In the genomic region with DNA sequence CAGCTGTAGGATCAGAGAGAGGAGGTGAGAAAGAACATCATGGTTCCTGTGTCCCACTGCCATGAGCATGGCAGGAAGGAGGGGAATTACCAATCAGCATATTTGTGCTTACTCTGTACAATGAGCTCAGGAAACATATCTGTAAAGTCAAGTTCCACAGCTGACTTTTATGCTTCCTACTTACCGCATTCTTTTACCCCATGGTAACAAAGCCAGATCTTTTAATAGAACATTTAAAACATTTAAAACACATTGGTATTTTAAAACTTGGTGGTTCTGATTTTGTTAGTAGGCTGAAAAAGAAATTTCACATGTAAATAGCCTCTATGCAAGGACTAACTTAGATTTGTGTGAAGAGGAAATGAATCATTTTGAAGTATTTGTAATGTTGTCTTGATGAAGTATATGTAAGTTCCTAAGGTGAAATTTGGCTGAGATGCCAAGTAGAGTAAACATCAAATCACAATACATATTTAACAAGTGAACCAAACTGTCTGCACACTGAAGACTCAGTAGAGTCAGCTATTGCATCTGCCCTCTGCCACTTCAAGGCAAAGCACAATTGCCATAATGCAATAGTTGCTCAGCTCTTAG, we compare ENCODE assay signal across 11 cellular contexts.
DNase-seq lines count a peak whose midpoint lies in the region; ATAC-seq and TF ChIP-seq lines count a peak whose summit lies in the region.
"Had no signal": no experiment of that assay in that cellular context is flagged by ENCODE, and none has a peak within 500 bp of the region (broad histone marks: within the 10 kb centered on the region; RNA-seq: fewer than 3 reads in every experiment).

No MANE protein-coding gene starts in this region.

- H3K9me3 Mint-ChIP-seq in activated T-cell treated with anti-CD3 and anti-CD28 coated beads, Interleukin-2, amount 50 U/mL, for 4 hours, result no peaks in the 10 kb centered on the region
- no peaks in the 10 kb centered on the region for H3K9me3 Mint-ChIP-seq in chondrocyte (ENCODE audit: low read depth)
- no peaks in the 10 kb centered on the region for H3K9me3 Mint-ChIP-seq in stimulated activated memory B cell treated with anti-CD40 and anti-IgM and Interleukin-4, amounts not matched to agents 10 μg/mL and 1 μg/mL and 100 μg/mL, for 72 hours

- no peaks in the 10 kb centered on the region; the same call in 1 of the 2 replicates for H3F3A ChIP-seq in MM.1S (ENCODE audit: insufficient read depth, low read length)

- H3K27me3 ChIP-seq in MM.1S (replicated peaks; ENCODE audit: insufficient read depth, low read length), result no peaks in the 10 kb centered on the region
- H3K27me3 ChIP-seq: BLaER1 treated with 17β-estradiol and CSF1 and Interleukin-3, amounts not matched to agents 10 nM and 100 nM; esophagus squamous epithelium had no signal

- no peak for DNase-seq in activated T-cell treated with anti-CD3 and anti-CD28 coated beads, Interleukin-2, amount 50 U/mL, for 4 hours
- no peak for DNase-seq in activated T-cell treated with anti-CD3 and anti-CD28 coated beads, Interleukin-2, amount 50 U/mL, for 48 hours
- DNase-seq in MM.1S (peak; percentile 8), chondrocyte (ENCODE audit: low spot score) (no peak)
- DNase-seq: esophagus squamous epithelium, NCI-H526 had no signal

- H3K27me3 Mint-ChIP-seq in activated T-cell treated with anti-CD3 and anti-CD28 coated beads, Interleukin-2, amount 50 U/mL, for 4 hours (ENCODE audit: low read depth), result no peaks in the 10 kb centered on the region
- H3K27me3 Mint-ChIP-seq in chondrocyte (ENCODE audit: low read depth), result no peaks in the 10 kb centered on the region
- H3K27me3 Mint-ChIP-seq in stimulated activated memory B cell treated with anti-CD40 and anti-IgM and Interleukin-4, amounts not matched to agents 10 μg/mL and 1 μg/mL and 100 μg/mL, for 72 hours, result no peaks in the 10 kb centered on the region

- H3K4me3 ChIP-seq in MM.1S (ENCODE audit: low read length), result no peak overlapping the region
- H3K4me3 ChIP-seq: BLaER1 treated with 17β-estradiol and CSF1 and Interleukin-3, amounts not matched to agents 10 nM and 100 nM; esophagus squamous epithelium had no signal

- H3K4me1 ChIP-seq in MM.1S (ENCODE audit: low read length), result no peaks in the 10 kb centered on the region; the same call in 1 of the 2 replicates
- H3K4me1 ChIP-seq: esophagus squamous epithelium had no signal

- no peaks in the 10 kb centered on the region for H3K36me3 ChIP-seq in MM.1S (replicated peaks; ENCODE audit: insufficient read depth, low read length)
- H3K36me3 ChIP-seq: esophagus squamous epithelium had no signal

- no peaks in the 10 kb centered on the region for H4K20me1 ChIP-seq in MM.1S (ENCODE audit: insufficient read depth, low read length)
- H4K20me1 ChIP-seq: BLaER1 treated with 17β-estradiol and CSF1 and Interleukin-3, amounts not matched to agents 10 nM and 100 nM had no signal

- no peaks in the 10 kb centered on the region for H3K9me3 ChIP-seq in MM.1S (replicated peaks; ENCODE audit: insufficient read depth, low read length)
- H3K9me3 ChIP-seq: BLaER1 treated with 17β-estradiol and CSF1 and Interleukin-3, amounts not matched to agents 10 nM and 100 nM; esophagus squamous epithelium had no signal

- H2AFZ ChIP-seq in MM.1S (ENCODE audit: low read length), result no peak overlapping the region

- H3K79me2 ChIP-seq in MM.1S (ENCODE audit: low read length), result no peaks in the 10 kb centered on the region

- peaks cover 39% of the 10 kb centered on the region for H3K4me1 Mint-ChIP-seq in activated T-cell treated with anti-CD3 and anti-CD28 coated beads, Interleukin-2, amount 50 U/mL, for 4 hours (ENCODE audit: low read depth)
- H3K4me1 Mint-ChIP-seq in chondrocyte (ENCODE audit: low read depth), result peaks cover 21% of the 10 kb centered on the region
- H3K4me1 Mint-ChIP-seq in stimulated activated memory B cell treated with anti-CD40 and anti-IgM and Interleukin-4, amounts not matched to agents 10 μg/mL and 1 μg/mL and 100 μg/mL, for 72 hours, result peaks cover 49% of the 10 kb centered on the region

- H3K4me2 ChIP-seq in MM.1S (ENCODE audit: low read depth, low read length), result no peak overlapping the region

- TF ChIP-seq CTCF in MM.1S (IDR thresholded peaks at IDR 0.05; ENCODE audit: low read length) (no peak), chondrocyte (IDR thresholded peaks at IDR 0.05) (no peak)

- H3K27ac ChIP-seq in MM.1S (ENCODE audit: low read length), result no peak overlapping the region
- H3K27ac ChIP-seq: esophagus squamous epithelium had no signal

- H3K9ac ChIP-seq in MM.1S (ENCODE audit: low read length), result no peak overlapping the region
- H3K9ac ChIP-seq: BLaER1 treated with 17β-estradiol and CSF1 and Interleukin-3, amounts not matched to agents 10 nM and 100 nM had no signal

- H3K4me3 Mint-ChIP-seq in activated T-cell treated with anti-CD3 and anti-CD28 coated beads, Interleukin-2, amount 50 U/mL, for 4 hours, result peak overlapping the region; percentile 22
- H3K4me3 Mint-ChIP-seq in chondrocyte (ENCODE audit: unreplicated experiment), result no peak overlapping the region
- H3K4me3 Mint-ChIP-seq in stimulated activated memory B cell treated with anti-CD40 and anti-IgM and Interleukin-4, amounts not matched to agents 10 μg/mL and 1 μg/mL and 100 μg/mL, for 72 hours, result peak overlapping the region; percentile 48

- H3K36me3 Mint-ChIP-seq in activated T-cell treated with anti-CD3 and anti-CD28 coated beads, Interleukin-2, amount 50 U/mL, for 4 hours (ENCODE audit: insufficient read depth), result peaks cover 55% of the 10 kb centered on the region
- H3K36me3 Mint-ChIP-seq in chondrocyte (ENCODE audit: low read depth), result no peaks in the 10 kb centered on the region
- peaks cover 43% of the 10 kb centered on the region for H3K36me3 Mint-ChIP-seq in stimulated activated memory B cell treated with anti-CD40 and anti-IgM and Interleukin-4, amounts not matched to agents 10 μg/mL and 1 μg/mL and 100 μg/mL, for 72 hours

- H3K27ac Mint-ChIP-seq in chondrocyte (ENCODE audit: unreplicated experiment), result peak overlapping the region; percentile 94
- peak overlapping the region; percentile 85 for H3K27ac Mint-ChIP-seq in stimulated activated memory B cell treated with anti-CD40 and anti-IgM and Interleukin-4, amounts not matched to agents 10 μg/mL and 1 μg/mL and 100 μg/mL, for 72 hours

- peak; percentile 77 to 81 for ATAC-seq in activated T-cell treated with anti-CD3 and anti-CD28 coated beads, Interleukin-2, amount 50 U/mL, for 4 hours
- peak; percentile 75 for ATAC-seq in stimulated activated memory B cell treated with anti-CD40 and anti-IgM and Interleukin-4, amounts not matched to agents 10 μg/mL and 1 μg/mL and 100 μg/mL, for 72 hours
- ATAC-seq in GM19455 (IDR thresholded peaks at IDR 0.05; ENCODE audit: unreplicated experiment) (no peak), HG02642 (IDR thresholded peaks at IDR 0.05; ENCODE audit: poor library complexity, unreplicated experiment) (no peak), GM18861 (IDR thresholded peaks at IDR 0.05; ENCODE audit: unreplicated experiment) (no peak)

- H3K9me2 ChIP-seq in MM.1S (replicated peaks; ENCODE audit: insufficient read depth, low read length), result no peaks in the 10 kb centered on the region

Comparison
In these comparisons a context has a peak if more than half of its experiments do, and no peak if none do; other contexts are left out.
1. ATAC-seq: peak in activated T-cell treated with anti-CD3 and anti-CD28 coated beads, Interleukin-2, amount 50 U/mL, for 4 hours (2 of 2) and stimulated activated memory B cell treated with anti-CD40 and anti-IgM and Interleukin-4, amounts not matched to agents 10 μg/mL and 1 μg/mL and 100 μg/mL, for 72 hours (single experiment); none in GM19455 (single experiment), HG02642 (single experiment) and GM18861 (single experiment).